Comparison of ENCODE assay signal across 1 cellular context in the genomic region with DNA sequence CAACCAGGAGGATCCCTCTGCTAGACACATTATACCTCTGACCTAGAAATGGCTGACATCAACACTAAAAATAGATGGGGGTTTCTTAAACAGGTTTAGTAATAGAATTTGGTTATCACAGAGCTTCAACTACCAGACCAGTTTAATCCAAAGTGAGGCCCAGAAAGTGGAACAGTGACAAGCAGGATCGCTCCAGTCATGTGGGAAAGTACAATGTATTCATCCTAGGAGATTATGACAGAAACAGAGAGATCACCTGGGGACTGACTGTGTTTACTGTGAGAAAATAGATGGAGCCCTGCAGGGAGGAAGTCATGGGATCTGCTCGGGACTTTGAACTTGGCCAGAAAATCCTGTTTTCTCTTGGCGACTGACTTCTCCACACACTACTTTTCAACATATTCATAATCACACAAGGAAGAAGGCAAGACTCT.
A peak's percentile ranks its signal among the peaks of the same experiment; 100 is the strongest.
TF ChIP-seq lines count a peak whose summit lies in the region.

No MANE protein-coding gene starts in this region.

TF ChIP-seq in GM12878, 131 proteins besides CTCF, POLR2A, EP300 and RAD21 (continued from another document):
- TF ChIP-seq FOXM1 (IDR thresholded peaks at IDR 0.05; ENCODE audit: low read depth, low read length) = peak; percentile 42; the same call in 1 of the 2 replicates
- TF ChIP-seq BCL11A (IDR thresholded peaks at IDR 0.05; ENCODE audit: low read depth, low read length) = peak; percentile 26; the same call in 1 of the 2 replicates
- peak; percentile 32; the same call in 1 of the 2 replicates for TF ChIP-seq SPI1 (IDR thresholded peaks at IDR 0.05; ENCODE audit: borderline replicate concordance, insufficient read depth, low read depth, low read length)
- no peak for TF ChIP-seq POLR2AphosphoS5 (IDR thresholded peaks at IDR 0.05; ENCODE audit: low read length)
- TF ChIP-seq MTA2 (IDR thresholded peaks at IDR 0.05; ENCODE audit: low read depth) = no peak
- TF ChIP-seq EED (IDR thresholded peaks at IDR 0.05; ENCODE audit: low read depth) = peak; percentile 67; the same call in 1 of the 2 replicates
- peak in 1 of 2 experiments; percentile 52; a peak in 1 of 4 replicates for TF ChIP-seq ETV6 (conservative IDR thresholded peaks at IDR 0.05 in 1 of 2, IDR thresholded peaks at IDR 0.05 in 1 of 2; ENCODE audit: borderline replicate concordance in 1 of 2, low read depth in 1 of 2)
- no peak for TF ChIP-seq ZNF274 (IDR thresholded peaks at IDR 0.05; ENCODE audit: insufficient read depth, insufficient read length)
- peak; percentile 54; the same call in 1 of the 2 replicates for TF ChIP-seq RUNX3 (IDR thresholded peaks at IDR 0.05; ENCODE audit: low read length)
- peak; percentile 44; the same call in 1 of the 2 replicates for TF ChIP-seq NFIC (IDR thresholded peaks at IDR 0.05; ENCODE audit: low read depth, low read length)
- no peak for TF ChIP-seq SMAD1 (IDR thresholded peaks at IDR 0.05; ENCODE audit: low read depth, partially characterized antibody)
- no peak for TF ChIP-seq PAX8 (IDR thresholded peaks at IDR 0.05)
- 0 out of 2 replicates have a peak, but pooled peaks have one; percentile 13 for TF ChIP-seq IRF4 (IDR thresholded peaks at IDR 0.05; ENCODE audit: low read depth, low read length)
- no peak for TF ChIP-seq TAF1 (IDR thresholded peaks at IDR 0.05; ENCODE audit: borderline replicate concordance, low read depth, low read length)
- TF ChIP-seq JUND (IDR thresholded peaks at IDR 0.05; ENCODE audit: low read depth, low read length) = no peak
- TF ChIP-seq CREM (IDR thresholded peaks at IDR 0.05; ENCODE audit: low read depth) = 0 out of 2 replicates have a peak, but pooled peaks have one; percentile 18
- TF ChIP-seq IKZF1 (conservative IDR thresholded peaks at IDR 0.05) = peak; percentile 43
- TF ChIP-seq, protein P1, sequence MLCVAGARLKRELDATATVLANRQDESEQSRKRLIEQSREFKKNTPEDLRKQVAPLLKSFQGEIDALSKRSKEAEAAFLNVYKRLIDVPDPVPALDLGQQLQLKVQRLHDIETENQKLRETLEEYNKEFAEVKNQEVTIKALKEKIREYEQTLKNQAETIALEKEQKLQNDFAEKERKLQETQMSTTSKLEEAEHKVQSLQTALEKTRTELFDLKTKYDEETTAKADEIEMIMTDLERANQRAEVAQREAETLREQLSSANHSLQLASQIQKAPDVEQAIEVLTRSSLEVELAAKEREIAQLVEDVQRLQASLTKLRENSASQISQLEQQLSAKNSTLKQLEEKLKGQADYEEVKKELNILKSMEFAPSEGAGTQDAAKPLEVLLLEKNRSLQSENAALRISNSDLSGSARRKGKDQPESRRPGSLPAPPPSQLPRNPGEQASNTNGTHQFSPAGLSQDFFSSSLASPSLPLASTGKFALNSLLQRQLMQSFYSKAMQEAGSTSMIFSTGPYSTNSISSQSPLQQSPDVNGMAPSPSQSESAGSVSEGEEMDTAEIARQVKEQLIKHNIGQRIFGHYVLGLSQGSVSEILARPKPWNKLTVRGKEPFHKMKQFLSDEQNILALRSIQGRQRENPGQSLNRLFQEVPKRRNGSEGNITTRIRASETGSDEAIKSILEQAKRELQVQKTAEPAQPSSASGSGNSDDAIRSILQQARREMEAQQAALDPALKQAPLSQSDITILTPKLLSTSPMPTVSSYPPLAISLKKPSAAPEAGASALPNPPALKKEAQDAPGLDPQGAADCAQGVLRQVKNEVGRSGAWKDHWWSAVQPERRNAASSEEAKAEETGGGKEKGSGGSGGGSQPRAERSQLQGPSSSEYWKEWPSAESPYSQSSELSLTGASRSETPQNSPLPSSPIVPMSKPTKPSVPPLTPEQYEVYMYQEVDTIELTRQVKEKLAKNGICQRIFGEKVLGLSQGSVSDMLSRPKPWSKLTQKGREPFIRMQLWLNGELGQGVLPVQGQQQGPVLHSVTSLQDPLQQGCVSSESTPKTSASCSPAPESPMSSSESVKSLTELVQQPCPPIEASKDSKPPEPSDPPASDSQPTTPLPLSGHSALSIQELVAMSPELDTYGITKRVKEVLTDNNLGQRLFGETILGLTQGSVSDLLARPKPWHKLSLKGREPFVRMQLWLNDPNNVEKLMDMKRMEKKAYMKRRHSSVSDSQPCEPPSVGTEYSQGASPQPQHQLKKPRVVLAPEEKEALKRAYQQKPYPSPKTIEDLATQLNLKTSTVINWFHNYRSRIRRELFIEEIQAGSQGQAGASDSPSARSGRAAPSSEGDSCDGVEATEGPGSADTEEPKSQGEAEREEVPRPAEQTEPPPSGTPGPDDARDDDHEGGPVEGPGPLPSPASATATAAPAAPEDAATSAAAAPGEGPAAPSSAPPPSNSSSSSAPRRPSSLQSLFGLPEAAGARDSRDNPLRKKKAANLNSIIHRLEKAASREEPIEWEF (IDR thresholded peaks at IDR 0.05; ENCODE audit: insufficient replicate concordance, low read depth, low read length) = no peak
- TF ChIP-seq JUNB (IDR thresholded peaks at IDR 0.05) = peak; percentile 89
TF ChIP-seq in GM12878: peak in this region for 15.
